ENCODE assay signal across 15 cellular contexts in the genomic region with DNA sequence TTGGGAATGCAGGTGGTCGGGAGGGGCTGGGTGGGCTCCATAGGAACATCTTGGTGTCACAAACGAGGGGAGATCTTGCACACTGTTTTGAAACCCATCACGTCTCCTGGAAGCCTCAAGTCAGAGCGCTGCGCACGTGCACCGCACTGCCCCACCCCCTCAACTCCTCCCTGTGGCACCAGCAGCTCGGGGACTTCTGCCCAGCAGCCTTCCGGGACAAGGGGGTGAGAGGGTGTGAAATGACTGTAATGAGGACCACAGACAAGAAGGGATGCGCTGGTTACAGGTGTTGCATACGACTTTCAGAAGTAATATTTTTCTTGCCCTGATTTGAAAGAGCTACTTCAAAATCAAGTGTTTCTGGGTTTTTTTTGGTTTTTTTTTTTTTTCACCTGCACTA.
DNase-seq lines count a peak whose midpoint lies in the region; ATAC-seq and TF ChIP-seq lines count a peak whose summit lies in the region.
"Had no signal": no experiment of that assay in that cellular context is flagged by ENCODE, and none has a peak within 500 bp of the region (broad histone marks: within the 10 kb centered on the region; RNA-seq: fewer than 3 reads in every experiment).

No MANE protein-coding gene starts in this region.

- H4K20me1 ChIP-seq in OCI-LY3 (ENCODE audit: insufficient read depth, low read length) = no peaks in the 10 kb centered on the region

- peak; percentile 53 for ATAC-seq in GM18867 (IDR thresholded peaks at IDR 0.05; ENCODE audit: unreplicated experiment)
- ATAC-seq: A549; CD8-positive, alpha-beta T cell had no signal

- peak overlapping the region; percentile 83 for H3K27ac ChIP-seq in OCI-LY3 (ENCODE audit: low read length)
- H3K27ac ChIP-seq: A549 had no signal

- H3K4me1 ChIP-seq in OCI-LY3 (ENCODE audit: low read length) = peaks cover 46% of the 10 kb centered on the region
- H3K4me1 ChIP-seq: A549 had no signal

- TF ChIP-seq CTCF in OCI-LY3 (IDR thresholded peaks at IDR 0.05; ENCODE audit: low read depth, low read length) (no peak), mesothelial cell of epicardium (IDR thresholded peaks at IDR 0.05; ENCODE audit: unreplicated experiment) (no peak), progenitor cell of endocrine pancreas (IDR thresholded peaks at IDR 0.05; ENCODE audit: unreplicated experiment) (no peak)

- peak overlapping the region; percentile 97 for H3K27ac Mint-ChIP-seq in mesothelial cell of epicardium
- no peak overlapping the region for H3K27ac Mint-ChIP-seq in progenitor cell of endocrine pancreas
- H3K27ac Mint-ChIP-seq: CD14-positive monocyte; CD8-positive, alpha-beta T cell had no signal

- H3K36me3 Mint-ChIP-seq in mesothelial cell of epicardium (peaks cover 11% of the 10 kb centered on the region), progenitor cell of endocrine pancreas (ENCODE audit: insufficient read depth) (no peaks in the 10 kb centered on the region)
- H3K36me3 Mint-ChIP-seq: CD8-positive, alpha-beta T cell had no signal

- peaks cover 12% of the 10 kb centered on the region for H3K9me3 Mint-ChIP-seq in mesothelial cell of epicardium
- H3K9me3 Mint-ChIP-seq in progenitor cell of endocrine pancreas (ENCODE audit: low read depth) = no peaks in the 10 kb centered on the region
- H3K9me3 Mint-ChIP-seq: CD8-positive, alpha-beta T cell had no signal

- H3K27me3 ChIP-seq in OCI-LY3 (ENCODE audit: low read depth, low read length) = no peaks in the 10 kb centered on the region

- peaks cover 4% of the 10 kb centered on the region for H3K36me3 ChIP-seq in OCI-LY3 (replicated peaks; ENCODE audit: low read depth, low read length)
- H3K36me3 ChIP-seq: HAP-1 had no signal

- no peaks in the 10 kb centered on the region for H3K79me2 ChIP-seq in OCI-LY3 (ENCODE audit: low read length)

- H3K27me3 Mint-ChIP-seq in mesothelial cell of epicardium (ENCODE audit: low read depth) (no peaks in the 10 kb centered on the region), progenitor cell of endocrine pancreas (peaks cover 4% of the 10 kb centered on the region)

- DNase-seq in mesothelial cell of epicardium (ENCODE audit: low spot score in 2 of 2, unreplicated experiment in 2 of 2) (no peak), progenitor cell of endocrine pancreas (ENCODE audit: low spot score, unreplicated experiment) (no peak), KG1 (lab: John Stamatoyannopoulos, UW) (no peak)
- DNase-seq in activated T-cell treated with anti-CD3 and anti-CD28 coated beads, Interleukin-2, amount 50 U/mL, for 48 hours = no peak
- DNase-seq: CD8-positive, alpha-beta T cell; COR-L47; DMS153; DMS79 treated with DMSO at 0.1 percent for 48 hours; GDM1; Karpas-422 had no signal

- peak overlapping the region; percentile 48 for H3K4me2 ChIP-seq in OCI-LY3 (ENCODE audit: low read length)
- H3K4me2 ChIP-seq: A549 had no signal

- H3K4me1 Mint-ChIP-seq in mesothelial cell of epicardium (peaks cover 70% of the 10 kb centered on the region), progenitor cell of endocrine pancreas (ENCODE audit: low read depth) (no peaks in the 10 kb centered on the region)

- no peak overlapping the region for H3K4me3 Mint-ChIP-seq in mesothelial cell of epicardium
- no peak overlapping the region for H3K4me3 Mint-ChIP-seq in progenitor cell of endocrine pancreas (ENCODE audit: low read depth)
- H3K4me3 Mint-ChIP-seq: CD14-positive monocyte; CD8-positive, alpha-beta T cell had no signal

- H3K4me3 ChIP-seq in OCI-LY3 (ENCODE audit: low read length) = peak overlapping the region; percentile 11; the same call in 1 of the 2 replicates
- H3K4me3 ChIP-seq: A549, HAP-1 had no signal

- no peak overlapping the region for H2AFZ ChIP-seq in OCI-LY3 (ENCODE audit: low read depth, low read length)

- H3K9me3 ChIP-seq in OCI-LY3 (ENCODE audit: insufficient read depth, low read length) = no peaks in the 10 kb centered on the region
- H3K9me3 ChIP-seq: A549, HAP-1 had no signal

- peak overlapping the region; percentile 5; the same call in 1 of the 2 replicates for H3K9ac ChIP-seq in OCI-LY3 (ENCODE audit: low read length)
